In genomic region chr22:35628732-35629131, GRCh38 we compare ENCODE assay signal across 17 cellular contexts. TPM values are rescaled to one million over a fixed set of nuclear protein-coding genes. Genes with fewer than 3 reads are reported as not detected.
DNase-seq lines count a peak whose midpoint lies in the region.
"Had no signal": no experiment of that assay in that cellular context is flagged by ENCODE, and none has a peak within 500 bp of the region (broad histone marks: within the 10 kb centered on the region; RNA-seq: fewer than 3 reads in every experiment).

No MANE protein-coding gene starts in this region.

- H3K4me2 ChIP-seq in BLaER1, result 0 out of 2 replicates have a peak overlapping the region, but pooled peaks have one; percentile 60
- no peak overlapping the region for H3K4me2 ChIP-seq in Karpas-422 (ENCODE audit: low read depth, low read length, poor library complexity, severe bottlenecking)
- peak overlapping the region; percentile 73 for H3K4me2 ChIP-seq in skeletal muscle satellite cell (ENCODE audit: low read length)

- DNase-seq in Karpas-422 (peak; percentile 40), epithelial cell of prostate (ENCODE audit: low read depth, low spot score) (no peak), occipital lobe (lab: John Stamatoyannopoulos, UW) (no peak), SKM-1 (lab: John Stamatoyannopoulos, UW; ENCODE audit: unreplicated experiment) (no peak)
- DNase-seq in NK-92 treated with Interleukin-12 subunit alpha and Interleukin-12 subunit beta, amount 100 ng/mL, for 24 hours (lab: John Stamatoyannopoulos, UW), result no peak
- DNase-seq in activated naive CD4-positive, alpha-beta T cell treated with anti-CD3 and anti-CD28 coated beads, Interleukin-2, amount 50 U/mL, for 16 hours, result no peak
- DNase-seq: activated CD4-positive, alpha-beta T cell treated with anti-CD3 and anti-CD28 coated beads, Interleukin-2, amount 50 U/mL, for 48 hours; AML-193; kidney glomerular epithelial cell; MM.1S; NCI-H2081; NCI-H82; T1000; upper lobe of right lung had no signal

- H3K9me2 ChIP-seq in Karpas-422 (replicated peaks; ENCODE audit: insufficient read depth, low read length), result no peaks in the 10 kb centered on the region

- H3K4me1 ChIP-seq in BLaER1 (peaks cover 42% of the 10 kb centered on the region), Karpas-422 (ENCODE audit: low read length) (peaks cover 5% of the 10 kb centered on the region; the same call in 1 of the 2 replicates), skeletal muscle satellite cell (ENCODE audit: control insufficient read depth, insufficient read depth, low read length) (peaks cover 25% of the 10 kb centered on the region)

- H3K79me2 ChIP-seq in Karpas-422 (ENCODE audit: low read length), result no peaks in the 10 kb centered on the region

- H3K9me3 ChIP-seq in BLaER1 (no peaks in the 10 kb centered on the region), Karpas-422 (ENCODE audit: low read length) (no peaks in the 10 kb centered on the region), skeletal muscle satellite cell (replicated peaks; ENCODE audit: low read length) (no peaks in the 10 kb centered on the region)
- H3K9me3 ChIP-seq: upper lobe of right lung had no signal

- H3K27me3 ChIP-seq in BLaER1 (no peaks in the 10 kb centered on the region), Karpas-422 (ENCODE audit: low read length) (no peaks in the 10 kb centered on the region), skeletal muscle satellite cell (ENCODE audit: control insufficient read depth, insufficient read depth, low read length) (no peaks in the 10 kb centered on the region)
- H3K27me3 ChIP-seq: upper lobe of right lung had no signal

- H3K36me3 ChIP-seq in BLaER1, result no peaks in the 10 kb centered on the region
- no peaks in the 10 kb centered on the region for H3K36me3 ChIP-seq in Karpas-422 (ENCODE audit: insufficient read depth, low read length)
- H3K36me3 ChIP-seq in skeletal muscle satellite cell (ENCODE audit: insufficient read depth, low read length), result no peaks in the 10 kb centered on the region
- H3K36me3 ChIP-seq: upper lobe of right lung had no signal

- no peaks in the 10 kb centered on the region for H4K20me1 ChIP-seq in BLaER1
- H4K20me1 ChIP-seq in Karpas-422 (ENCODE audit: insufficient read depth, low read depth, low read length), result no peaks in the 10 kb centered on the region

- H3K27ac ChIP-seq in BLaER1 (no peak overlapping the region), Karpas-422 (ENCODE audit: low read length) (no peak overlapping the region), epithelial cell of prostate (peak overlapping the region; percentile 86)

- H3K9ac ChIP-seq in BLaER1 (no peak overlapping the region), Karpas-422 (ENCODE audit: low read length) (no peak overlapping the region), skeletal muscle satellite cell (ENCODE audit: low read depth, low read length) (peak overlapping the region; percentile 76)

- no peak overlapping the region for H3K4me3 ChIP-seq in BLaER1
- no peak overlapping the region for H3K4me3 ChIP-seq in Karpas-422 (ENCODE audit: low read length)
- H3K4me3 ChIP-seq in skeletal muscle satellite cell (ENCODE audit: low read length), result no peak overlapping the region
- H3K4me3 ChIP-seq: upper lobe of right lung had no signal

- no peak overlapping the region for H2AFZ ChIP-seq in Karpas-422 (ENCODE audit: low read length)

RNA-seq across cellular contexts. Expression of gene MB, which starts 11.6 kb away (rescaled TPM):
- not detected in 2 replicates for total RNA-seq in Karpas-422 (2014; rRNA removed; shearing (Covaris generic); ENCODE audit: low replicate concordance)
- 0.22 TPM in 1 of 2 replicates, not detected in the other for total RNA-seq in skeletal muscle satellite cell (2012; rRNA removed)
- not detected for total RNA-seq in occipital lobe
- total RNA-seq: progenitor cell of endocrine pancreas had no signal

RNA-seq across cellular contexts. Expression of gene APOL6, which starts 19.5 kb away (rescaled TPM):
- total RNA-seq in Karpas-422 (2014; rRNA removed; shearing (Covaris generic); ENCODE audit: low replicate concordance), result 0.11 and 0.37 TPM in 2 replicates
- total RNA-seq in skeletal muscle satellite cell (2012; rRNA removed), result 11.4 and 13.4 TPM in 2 replicates
- total RNA-seq in occipital lobe, result 2.2 TPM
